In the genomic region with DNA sequence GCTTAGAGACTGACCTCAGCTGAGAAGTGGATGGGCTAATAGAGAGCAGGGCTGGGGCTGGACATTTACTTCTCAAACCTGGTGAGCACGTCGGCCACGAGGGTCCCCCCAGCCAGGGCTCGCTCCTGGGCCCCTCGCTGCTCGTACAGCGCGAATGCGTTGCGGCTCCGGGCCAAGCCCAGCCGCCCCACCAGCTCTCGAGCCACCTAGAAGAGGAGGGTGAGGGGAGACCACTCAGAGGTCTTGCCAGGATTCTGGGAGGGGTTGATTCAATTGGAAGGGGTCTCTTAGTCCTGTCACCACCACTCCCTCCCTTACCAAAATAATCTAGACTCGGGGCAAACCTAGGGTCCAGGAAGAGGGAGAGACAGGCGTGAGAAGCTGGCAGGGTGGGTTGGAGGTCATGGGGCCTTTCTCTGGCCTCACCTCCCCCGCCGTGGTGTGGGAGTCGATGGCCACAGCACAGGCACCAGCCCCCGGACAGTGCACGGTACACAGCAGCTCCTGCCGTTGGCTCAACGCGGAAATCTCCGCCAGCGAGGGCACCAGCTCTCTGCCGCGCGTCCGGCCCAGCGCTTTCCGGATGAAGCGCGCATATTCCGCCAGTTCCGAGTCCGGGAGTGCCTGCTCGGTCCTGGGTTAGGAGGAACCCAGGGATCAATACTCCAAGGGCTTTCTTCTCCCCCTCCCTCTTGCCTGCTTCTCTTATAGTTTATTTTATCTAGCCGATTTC, we compare ENCODE assay signal across 9 cellular contexts. TPM values are rescaled to one million over a fixed set of nuclear protein-coding genes. Genes with fewer than 3 reads are reported as not detected.
DNase-seq lines count a peak whose midpoint lies in the region; ATAC-seq and TF ChIP-seq lines count a peak whose summit lies in the region.
"Had no signal": no experiment of that assay in that cellular context is flagged by ENCODE, and none has a peak within 500 bp of the region (broad histone marks: within the 10 kb centered on the region; RNA-seq: fewer than 3 reads in every experiment).

No MANE protein-coding gene starts in this region.

- H3K36me3 Mint-ChIP-seq in activated T-cell treated with anti-CD3 and anti-CD28 coated beads, Interleukin-2, amount 50 U/mL, for 72 hours (ENCODE audit: insufficient read depth in 2 of 2), result no peaks in the 10 kb centered on the region
- peaks cover 35% of the 10 kb centered on the region for H3K36me3 Mint-ChIP-seq in endothelial cell (ENCODE audit: low read depth, unreplicated experiment)

- no peak for ATAC-seq in activated T-cell treated with anti-CD3 and anti-CD28 coated beads, Interleukin-2, amount 50 U/mL, for 72 hours (replicated peaks in 1 of 2)
- no peak for ATAC-seq in stimulated activated naive CD8-positive, alpha-beta T cell treated with anti-CD3 and anti-CD28 coated beads, Interleukin-15, amount 100 ng/mL, for 72 hours
- ATAC-seq in GM18498 (IDR thresholded peaks at IDR 0.05; ENCODE audit: unreplicated experiment), result no peak

- H3K4me1 Mint-ChIP-seq in activated T-cell treated with anti-CD3 and anti-CD28 coated beads, Interleukin-2, amount 50 U/mL, for 72 hours (ENCODE audit: low read depth), result peaks cover 22% of the 10 kb centered on the region
- peaks cover 10% of the 10 kb centered on the region for H3K4me1 Mint-ChIP-seq in endothelial cell (ENCODE audit: unreplicated experiment)
- H3K4me1 Mint-ChIP-seq in stimulated activated naive CD8-positive, alpha-beta T cell treated with anti-CD3 and anti-CD28 coated beads, Interleukin-15, amount 100 ng/mL, for 72 hours, result peaks cover 42% of the 10 kb centered on the region

- no peaks in the 10 kb centered on the region for H3K9me3 Mint-ChIP-seq in activated T-cell treated with anti-CD3 and anti-CD28 coated beads, Interleukin-2, amount 50 U/mL, for 72 hours
- no peaks in the 10 kb centered on the region for H3K9me3 Mint-ChIP-seq in endothelial cell (ENCODE audit: unreplicated experiment)
- H3K9me3 Mint-ChIP-seq in stimulated activated naive CD8-positive, alpha-beta T cell treated with anti-CD3 and anti-CD28 coated beads, Interleukin-15, amount 100 ng/mL, for 72 hours, result no peaks in the 10 kb centered on the region

- TF ChIP-seq CTCF in endothelial cell (IDR thresholded peaks at IDR 0.05; ENCODE audit: unreplicated experiment), result no peak

- peak overlapping the region; percentile 85 to 86 for H3K4me3 Mint-ChIP-seq in activated T-cell treated with anti-CD3 and anti-CD28 coated beads, Interleukin-2, amount 50 U/mL, for 72 hours
- H3K4me3 Mint-ChIP-seq in endothelial cell (ENCODE audit: unreplicated experiment), result peak overlapping the region; percentile 68
- H3K4me3 Mint-ChIP-seq in stimulated activated naive CD8-positive, alpha-beta T cell treated with anti-CD3 and anti-CD28 coated beads, Interleukin-15, amount 100 ng/mL, for 72 hours, result peak overlapping the region; percentile 82 to 84

- peaks cover 52% of the 10 kb centered on the region for H3K27me3 Mint-ChIP-seq in activated T-cell treated with anti-CD3 and anti-CD28 coated beads, Interleukin-2, amount 50 U/mL, for 72 hours (ENCODE audit: low read depth)
- H3K27me3 Mint-ChIP-seq in endothelial cell (ENCODE audit: unreplicated experiment), result peaks cover 21% of the 10 kb centered on the region
- peaks cover 75% of the 10 kb centered on the region for H3K27me3 Mint-ChIP-seq in stimulated activated naive CD8-positive, alpha-beta T cell treated with anti-CD3 and anti-CD28 coated beads, Interleukin-15, amount 100 ng/mL, for 72 hours

- H3K27ac Mint-ChIP-seq in activated T-cell treated with anti-CD3 and anti-CD28 coated beads, Interleukin-2, amount 50 U/mL, for 72 hours, result no peak overlapping the region
- no peak overlapping the region for H3K27ac Mint-ChIP-seq in endothelial cell (ENCODE audit: unreplicated experiment)
- no peak overlapping the region for H3K27ac Mint-ChIP-seq in stimulated activated naive CD8-positive, alpha-beta T cell treated with anti-CD3 and anti-CD28 coated beads, Interleukin-15, amount 100 ng/mL, for 72 hours

- DNase-seq in activated T-cell treated with anti-CD3 and anti-CD28 coated beads, Interleukin-2, amount 50 U/mL, for 72 hours, result no peak
- no peak for DNase-seq in activated T-cell treated with anti-CD3 and anti-CD28 coated beads, Interleukin-2, amount 50 U/mL, for 1 hour
- DNase-seq in endothelial cell (ENCODE audit: low spot score) (no peak), kidney glomerular epithelial cell (lab: John Stamatoyannopoulos, UW) (no peak)
- DNase-seq in stimulated activated naive CD8-positive, alpha-beta T cell treated with anti-CD3 and anti-CD28 coated beads, Interleukin-15, amount 100 ng/mL, for 72 hours, result no peak
- DNase-seq: foreskin fibroblast; NCI-H1092; NK-92 treated with Interleukin-12 subunit alpha and Interleukin-12 subunit beta, amount 100 ng/mL, for 24 hours had no signal

RNA-seq across cellular contexts. Expression of a gene that starts 5.7 kb away (rescaled TPM):
- total RNA-seq in activated T-cell treated with anti-CD3 and anti-CD28 coated beads, Interleukin-2, amount 50 U/mL, for 72 hours, result 1 to 10 TPM; 1.2 to 1.9 TPM
- 25.2 TPM for total RNA-seq in endothelial cell (ENCODE audit: unreplicated experiment)

RNA-seq across cellular contexts. Expression of a gene that starts 10.6 kb away (rescaled TPM):
- total RNA-seq in activated T-cell treated with anti-CD3 and anti-CD28 coated beads, Interleukin-2, amount 50 U/mL, for 72 hours, result under 1 TPM in 1 of 2 donors, not detected in 1; 0.83 TPM
- 1.2 TPM for total RNA-seq in endothelial cell (ENCODE audit: unreplicated experiment)

RNA-seq across cellular contexts. Expression of a gene that starts 11.2 kb away (rescaled TPM):
- total RNA-seq in activated T-cell treated with anti-CD3 and anti-CD28 coated beads, Interleukin-2, amount 50 U/mL, for 72 hours, result 1 to 10 TPM in 1 of 2 donors, under 1 TPM in 1; 0.53 to 1.3 TPM
- total RNA-seq in endothelial cell (ENCODE audit: unreplicated experiment), result 8.9 TPM

RNA-seq across cellular contexts. Expression of a gene that starts 12.0 kb away (rescaled TPM):
- 10 to 100 TPM in 1 of 2 donors, 1 to 10 TPM in 1; 8.1 to 11.2 TPM for total RNA-seq in activated T-cell treated with anti-CD3 and anti-CD28 coated beads, Interleukin-2, amount 50 U/mL, for 72 hours
- 19.7 TPM for total RNA-seq in endothelial cell (ENCODE audit: unreplicated experiment)
